28 cellular contexts compared by ENCODE assay signal in genomic region chr15:42285042-42285441, GRCh38. TPM values are rescaled to one million over a fixed set of nuclear protein-coding genes. Genes with fewer than 3 reads are reported as not detected.
A peak's percentile ranks its signal among the peaks of the same experiment; 100 is the strongest.
DNase-seq lines count a peak whose midpoint lies in the region; ATAC-seq and TF ChIP-seq lines count a peak whose summit lies in the region.
"Had no signal": no experiment of that assay in that cellular context is flagged by ENCODE, and none has a peak within 500 bp of the region (broad histone marks: within the 10 kb centered on the region; RNA-seq: fewer than 3 reads in every experiment).

No MANE protein-coding gene starts in this region.

- H3K27ac Mint-ChIP-seq in progenitor cell of endocrine pancreas (peak overlapping the region; percentile 41), endodermal cell (no peak overlapping the region)
- H3K27ac Mint-ChIP-seq: activated CD4-positive, alpha-beta memory T cell treated with anti-CD3 and anti-CD28 coated beads for 36 hours; CD4-positive, alpha-beta T cell; mesothelial cell of epicardium; naive thymus-derived CD8-positive, alpha-beta T cell had no signal

- no peaks in the 10 kb centered on the region for H3K4me1 ChIP-seq in endodermal cell (ENCODE audit: control insufficient read depth, insufficient read depth, low read length)
- H3K4me1 ChIP-seq: breast epithelium, colonic mucosa, right atrium auricular region had no signal

- H3K4me3 ChIP-seq in endodermal cell (ENCODE audit: low read length) = no peak overlapping the region
- H3K4me3 ChIP-seq: breast epithelium, colonic mucosa, ovary, right atrium auricular region, transverse colon had no signal

- H3K4me1 Mint-ChIP-seq in progenitor cell of endocrine pancreas (ENCODE audit: low read depth) (peaks cover 3% of the 10 kb centered on the region), endodermal cell (no peaks in the 10 kb centered on the region)
- H3K4me1 Mint-ChIP-seq: mesothelial cell of epicardium; naive thymus-derived CD8-positive, alpha-beta T cell had no signal

- DNase-seq in EL (peak; percentile 3), NOMO-1 (lab: John Stamatoyannopoulos, UW; ENCODE audit: unreplicated experiment in 2 of 2) (peak; percentile 19 to 49), fibroblast of peridontal ligament (ENCODE audit: extremely low read depth) (peak; percentile 11), progenitor cell of endocrine pancreas (ENCODE audit: low spot score, unreplicated experiment) (no peak), ureter (ENCODE audit: low spot score) (no peak), endodermal cell (no peak)
- DNase-seq: activated CD4-positive, alpha-beta memory T cell treated with anti-CD3 and anti-CD28 coated beads for 36 hours; activated CD4-positive, CD25-positive, alpha-beta regulatory T cell; activated effector memory CD4-positive, alpha-beta T cell treated with Interleukin-2 at 50 U/mL for 16 hours; CD4-positive, alpha-beta T cell; colonic mucosa; DMS 273 treated with DMSO at 0.1 percent for 48 hours; GDM1; head of caudate nucleus; left cardiac atrium; naive thymus-derived CD8-positive, alpha-beta T cell; NCI-H1436; NK-92 treated with Interleukin-12 subunit alpha and Interleukin-12 subunit beta, amount 100 ng/mL, for 24 hours; ovary; T1000; transverse colon had no signal

- H3K4me3 Mint-ChIP-seq in progenitor cell of endocrine pancreas (ENCODE audit: low read depth) (no peak overlapping the region), endodermal cell (no peak overlapping the region)
- H3K4me3 Mint-ChIP-seq: activated CD4-positive, alpha-beta memory T cell treated with anti-CD3 and anti-CD28 coated beads for 36 hours; CD4-positive, alpha-beta T cell; mesothelial cell of epicardium; naive thymus-derived CD8-positive, alpha-beta T cell had no signal

- no peaks in the 10 kb centered on the region for H3K27me3 ChIP-seq in endodermal cell (ENCODE audit: control insufficient read depth, insufficient read depth, low read length, poor library complexity, severe bottlenecking)
- H3K27me3 ChIP-seq: breast epithelium, colonic mucosa, ovary, right atrium auricular region, transverse colon had no signal

- H3K9ac ChIP-seq in endodermal cell (ENCODE audit: extremely low read depth, low read length, poor library complexity, severe bottlenecking) = no peak overlapping the region

- no peak overlapping the region for H3K27ac ChIP-seq in endodermal cell (ENCODE audit: low read depth, low read length)
- H3K27ac ChIP-seq: breast epithelium, ovary, right atrium auricular region, RWPE1 had no signal

- H3K36me3 Mint-ChIP-seq in progenitor cell of endocrine pancreas (ENCODE audit: insufficient read depth) = no peaks in the 10 kb centered on the region
- no peaks in the 10 kb centered on the region for H3K36me3 Mint-ChIP-seq in endodermal cell (ENCODE audit: low read depth)
- H3K36me3 Mint-ChIP-seq: mesothelial cell of epicardium had no signal

- no peaks in the 10 kb centered on the region for H3K9me3 ChIP-seq in endodermal cell (ENCODE audit: control insufficient read depth, low read length)
- H3K9me3 ChIP-seq: breast epithelium, colonic mucosa, ovary, right atrium auricular region, transverse colon had no signal

- no peak for TF ChIP-seq CTCF in progenitor cell of endocrine pancreas (IDR thresholded peaks at IDR 0.05; ENCODE audit: unreplicated experiment)
- TF ChIP-seq CTCF in endodermal cell (conservative IDR thresholded peaks at IDR 0.05) = no peak

- ATAC-seq in HG03196 (IDR thresholded peaks at IDR 0.05; ENCODE audit: unreplicated experiment) = no peak
- ATAC-seq in GM18519 (IDR thresholded peaks at IDR 0.05; ENCODE audit: low FRiP score, unreplicated experiment) = no peak
- ATAC-seq: left cardiac atrium; naive thymus-derived CD8-positive, alpha-beta T cell; SK-N-SH treated with all-trans-retinoic acid at 6 μM for 48 hours had no signal

- H3K27me3 Mint-ChIP-seq in progenitor cell of endocrine pancreas (no peaks in the 10 kb centered on the region), endodermal cell (ENCODE audit: insufficient read depth) (no peaks in the 10 kb centered on the region)
- H3K27me3 Mint-ChIP-seq: activated CD4-positive, alpha-beta memory T cell treated with anti-CD3 and anti-CD28 coated beads for 36 hours; CD4-positive, alpha-beta T cell; naive thymus-derived CD8-positive, alpha-beta T cell had no signal

- 83 to 85% methylated on average over 1 of the region's 1 CpG for WGBS in endodermal cell (ENCODE audit: insufficient coverage in 1 of 2, insufficient read length in 1 of 2), 2 experiments

- no peaks in the 10 kb centered on the region for H3K9me3 Mint-ChIP-seq in progenitor cell of endocrine pancreas (ENCODE audit: low read depth)
- H3K9me3 Mint-ChIP-seq in endodermal cell = no peaks in the 10 kb centered on the region
- H3K9me3 Mint-ChIP-seq: activated CD4-positive, alpha-beta memory T cell treated with anti-CD3 and anti-CD28 coated beads for 36 hours; CD4-positive, alpha-beta T cell; mesothelial cell of epicardium; naive thymus-derived CD8-positive, alpha-beta T cell had no signal

- H3K36me3 ChIP-seq in endodermal cell (ENCODE audit: control insufficient read depth, insufficient read depth, low read length) = no peaks in the 10 kb centered on the region
- H3K36me3 ChIP-seq: breast epithelium, colonic mucosa, ovary had no signal

RNA-seq across cellular contexts. Expression of gene TMEM87A, which starts 11.8 kb away (rescaled TPM):
- total RNA-seq in progenitor cell of endocrine pancreas (44.2 and 48.5 TPM in 2 replicates), ureter (87.4 TPM), endodermal cell (10 to 100 TPM; 33.7 to 37.4 TPM)
- polyA plus RNA-seq in endodermal cell (2013, experiment 1 of 2) = 38.8 TPM
- polyA plus RNA-seq in endodermal cell (2013, experiment 2 of 2) = 37.3 TPM

RNA-seq across cellular contexts. Expression of gene GANC, which starts 12.0 kb away (rescaled TPM):
- total RNA-seq in progenitor cell of endocrine pancreas (19.5 and 20.6 TPM in 2 replicates), ureter (47.0 TPM), endodermal cell (10 to 100 TPM; 13.8 to 17.1 TPM)
- polyA plus RNA-seq in endodermal cell (2013, experiment 1 of 2) = 15.7 TPM
- 14.3 TPM for polyA plus RNA-seq in endodermal cell (2013, experiment 2 of 2)

Comparison
In these comparisons a context has a peak if more than half of its experiments do, and no peak if none do; other contexts are left out.
1. DNase-seq: peak in EL (single experiment), NOMO-1 (2 of 2) and fibroblast of peridontal ligament (single experiment); none in progenitor cell of endocrine pancreas (single experiment), ureter (single experiment) and endodermal cell (single experiment).